20 cellular contexts compared by ENCODE assay signal in the genomic region with DNA sequence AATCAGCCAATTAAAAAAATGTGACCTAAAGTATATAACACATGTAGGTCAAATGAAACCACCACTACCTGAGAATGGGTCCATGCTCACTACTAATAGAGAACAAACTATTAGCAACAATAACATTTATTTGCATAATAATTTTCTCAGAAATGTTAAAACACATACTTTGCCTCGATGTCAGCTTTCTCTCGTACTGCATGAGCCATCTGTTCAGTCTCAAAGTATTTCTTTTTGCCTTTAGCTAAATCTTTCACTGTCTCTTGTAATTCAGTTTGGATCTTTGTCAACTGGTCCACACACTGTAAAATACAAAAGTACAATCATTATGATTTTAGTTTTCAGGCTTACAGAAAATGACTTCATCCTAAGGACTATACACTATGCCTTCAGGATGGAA.
"Had no signal": no experiment of that assay in that cellular context is flagged by ENCODE, and none has a peak within 500 bp of the region (broad histone marks: within the 10 kb centered on the region; RNA-seq: fewer than 3 reads in every experiment).

No MANE protein-coding gene starts in this region.

- H3K9me3 ChIP-seq: colonic mucosa, psoas muscle, right lobe of liver, testis, upper lobe of right lung, vagina had no signal

- FAIRE-seq: frontal cortex had no signal

- H3K27ac Mint-ChIP-seq: endodermal cell, mesothelial cell of epicardium, nephron progenitor cell had no signal

- H3K4me1 Mint-ChIP-seq: mesothelial cell of epicardium had no signal

- H3K27me3 ChIP-seq: colonic mucosa, heart left ventricle, right lobe of liver, testis, tibial nerve, upper lobe of right lung, vagina had no signal

- H3K27ac ChIP-seq: colonic mucosa, psoas muscle, right lobe of liver, testis, tibial nerve, upper lobe of right lung, vagina had no signal

- H3K4me3 ChIP-seq: colonic mucosa, heart left ventricle, psoas muscle, right lobe of liver, testis, tibial nerve, upper lobe of right lung, vagina had no signal

- H3K4me1 ChIP-seq: colonic mucosa, right lobe of liver, vagina had no signal

- H3K36me3 ChIP-seq: colonic mucosa, vagina had no signal

- ATAC-seq: psoas muscle; stimulated activated effector memory CD8-positive, alpha-beta T cell treated with anti-CD3 and anti-CD28 coated beads, Interleukin-12 subunit alpha, Interleukin-12 subunit beta, amount 100 ng/mL, for 72 hours; stimulated activated naive CD8-positive, alpha-beta T cell treated with anti-CD3 and anti-CD28 coated beads, Interleukin-15, amount 100 ng/mL, for 72 hours had no signal

- H3K9me3 Mint-ChIP-seq: mesothelial cell of epicardium; stimulated activated effector memory CD8-positive, alpha-beta T cell treated with anti-CD3 and anti-CD28 coated beads, Interleukin-12 subunit alpha, Interleukin-12 subunit beta, amount 100 ng/mL, for 72 hours; stimulated activated naive CD8-positive, alpha-beta T cell treated with anti-CD3 and anti-CD28 coated beads, Interleukin-15, amount 100 ng/mL, for 72 hours had no signal

- H3K27me3 Mint-ChIP-seq: stimulated activated naive CD8-positive, alpha-beta T cell treated with anti-CD3 and anti-CD28 coated beads, Interleukin-15, amount 100 ng/mL, for 72 hours had no signal

- H3K4me3 Mint-ChIP-seq: endodermal cell; mesothelial cell of epicardium; nephron progenitor cell; stimulated activated effector memory CD8-positive, alpha-beta T cell treated with anti-CD3 and anti-CD28 coated beads, Interleukin-12 subunit alpha, Interleukin-12 subunit beta, amount 100 ng/mL, for 72 hours; stimulated activated naive CD8-positive, alpha-beta T cell treated with anti-CD3 and anti-CD28 coated beads, Interleukin-15, amount 100 ng/mL, for 72 hours had no signal

- DNase-seq: colonic mucosa; effector CD4-positive, alpha-beta T cell; endodermal cell; heart left ventricle; hippocampal formation; mammary epithelial cell; nephron progenitor cell; psoas muscle; retina; right lobe of liver; stimulated activated CD4-positive, alpha-beta T cell treated with anti-CD3 and anti-CD28 coated beads, Interleukin-4, amount 100 ng/mL, for 1 hour; stimulated activated CD8-positive, alpha-beta memory T cell treated with anti-CD3 and anti-CD28 coated beads, Interleukin-4, amount 100 ng/mL, for 48 hours; stimulated activated naive CD8-positive, alpha-beta T cell treated with anti-CD3 and anti-CD28 coated beads, Interleukin-15, amount 100 ng/mL, for 72 hours; testis; upper lobe of right lung had no signal
